Comparison of ENCODE assay signal across 1 cellular context in the genomic region with DNA sequence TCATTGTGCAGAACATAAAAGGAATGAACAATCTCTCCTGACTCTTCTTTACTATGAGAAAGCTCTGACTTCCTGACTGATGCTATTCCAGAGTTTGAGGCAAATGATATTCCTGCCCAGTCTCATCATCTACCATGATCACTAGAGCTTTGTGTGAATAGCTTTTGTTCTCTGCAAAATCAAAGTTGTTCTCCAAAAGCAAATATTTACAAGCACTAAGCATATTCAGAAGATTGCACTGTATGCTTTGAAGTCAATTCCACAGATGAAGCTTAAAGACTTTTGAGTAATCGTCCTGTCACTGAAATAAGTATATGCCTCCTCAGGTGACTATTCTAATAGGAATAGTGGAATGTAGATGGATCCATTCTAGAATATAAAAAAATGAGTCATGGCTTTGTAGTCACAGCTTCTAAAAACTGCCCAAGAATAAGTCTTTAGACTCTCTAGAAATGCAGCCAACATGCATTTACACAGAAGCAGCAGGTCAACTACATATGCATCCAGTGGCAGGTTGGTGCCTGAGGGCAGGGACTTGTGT.
TF ChIP-seq lines count a peak whose summit lies in the region.

No MANE protein-coding gene starts in this region.

TF ChIP-seq in HCT116, 20 proteins besides CTCF, POLR2A, EP300 and RAD21:
- no peak for TF ChIP-seq TCF7L2 (IDR thresholded peaks at IDR 0.05; ENCODE audit: borderline replicate concordance, extremely low read depth, insufficient read depth, insufficient read length)
- TF ChIP-seq, protein P1, sequence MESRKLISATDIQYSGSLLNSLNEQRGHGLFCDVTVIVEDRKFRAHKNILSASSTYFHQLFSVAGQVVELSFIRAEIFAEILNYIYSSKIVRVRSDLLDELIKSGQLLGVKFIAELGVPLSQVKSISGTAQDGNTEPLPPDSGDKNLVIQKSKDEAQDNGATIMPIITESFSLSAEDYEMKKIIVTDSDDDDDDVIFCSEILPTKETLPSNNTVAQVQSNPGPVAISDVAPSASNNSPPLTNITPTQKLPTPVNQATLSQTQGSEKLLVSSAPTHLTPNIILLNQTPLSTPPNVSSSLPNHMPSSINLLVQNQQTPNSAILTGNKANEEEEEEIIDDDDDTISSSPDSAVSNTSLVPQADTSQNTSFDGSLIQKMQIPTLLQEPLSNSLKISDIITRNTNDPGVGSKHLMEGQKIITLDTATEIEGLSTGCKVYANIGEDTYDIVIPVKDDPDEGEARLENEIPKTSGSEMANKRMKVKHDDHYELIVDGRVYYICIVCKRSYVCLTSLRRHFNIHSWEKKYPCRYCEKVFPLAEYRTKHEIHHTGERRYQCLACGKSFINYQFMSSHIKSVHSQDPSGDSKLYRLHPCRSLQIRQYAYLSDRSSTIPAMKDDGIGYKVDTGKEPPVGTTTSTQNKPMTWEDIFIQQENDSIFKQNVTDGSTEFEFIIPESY (IDR thresholded peaks at IDR 0.05; ENCODE audit: extremely low read depth, insufficient replicate concordance, low read length): no peak
- no peak for TF ChIP-seq POLR2AphosphoS5 (IDR thresholded peaks at IDR 0.05; ENCODE audit: low read depth, low read length)
- TF ChIP-seq, protein P2, sequence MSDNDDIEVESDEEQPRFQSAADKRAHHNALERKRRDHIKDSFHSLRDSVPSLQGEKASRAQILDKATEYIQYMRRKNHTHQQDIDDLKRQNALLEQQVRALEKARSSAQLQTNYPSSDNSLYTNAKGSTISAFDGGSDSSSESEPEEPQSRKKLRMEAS (IDR thresholded peaks at IDR 0.05): no peak
- no peak for TF ChIP-seq JUND (IDR thresholded peaks at IDR 0.05)
- no peak for TF ChIP-seq ZNF274 (IDR thresholded peaks at IDR 0.05; ENCODE audit: low read depth, low read length)
- no peak for TF ChIP-seq EZH2 (IDR thresholded peaks at IDR 0.05)
